In the genomic region with DNA sequence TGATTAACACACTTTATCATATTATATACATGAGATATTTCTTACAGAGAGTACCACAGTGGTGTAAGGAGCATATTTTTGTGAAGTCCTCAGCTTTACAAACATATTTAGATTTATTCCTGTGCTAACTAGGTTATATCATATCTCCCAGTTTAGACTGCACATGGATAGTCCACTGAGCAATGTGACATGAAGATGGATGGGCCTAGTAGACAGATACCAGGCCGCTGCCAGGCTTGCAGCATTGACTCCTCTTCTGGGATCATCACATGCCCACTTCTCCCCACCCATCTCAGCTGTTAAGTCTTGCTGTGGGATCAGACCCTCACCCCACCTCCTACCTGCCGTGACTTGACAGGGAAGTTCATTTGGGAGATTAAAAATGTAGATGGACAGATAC, we compare ENCODE assay signal across 21 cellular contexts.
DNase-seq lines count a peak whose midpoint lies in the region; ATAC-seq, FAIRE-seq and TF ChIP-seq lines count a peak whose summit lies in the region.
"Had no signal": no experiment of that assay in that cellular context is flagged by ENCODE, and none has a peak within 500 bp of the region (broad histone marks: within the 10 kb centered on the region; RNA-seq: fewer than 3 reads in every experiment).

No MANE protein-coding gene starts in this region.

- H3K36me3 ChIP-seq in astrocyte (ENCODE audit: insufficient read depth, low read length) (no peaks in the 10 kb centered on the region), trophoblast cell (ENCODE audit: control insufficient read depth in 1 of 2, insufficient read depth in 2 of 2, low read length in 2 of 2) (no peaks in the 10 kb centered on the region), kidney (ENCODE audit: control insufficient read depth in 1 of 2, insufficient read depth in 2 of 2, low read length in 2 of 2) (no peaks in the 10 kb centered on the region)

- H2BK120ac ChIP-seq in trophoblast cell (ENCODE audit: insufficient read depth, low read length, poor library complexity): no peak overlapping the region

- no peak overlapping the region for H2BK12ac ChIP-seq in trophoblast cell (ENCODE audit: low read length)

- TF ChIP-seq EP300 in A549 (IDR thresholded peaks at IDR 0.05): no peak

- no peak overlapping the region for H4K12ac ChIP-seq in trophoblast cell (ENCODE audit: low read depth, low read length)

- H3K18ac ChIP-seq in trophoblast cell (ENCODE audit: low read length): peak overlapping the region; percentile 68

- no peaks in the 10 kb centered on the region for H3K9me3 Mint-ChIP-seq in astrocyte (ENCODE audit: unreplicated experiment)
- H3K9me3 Mint-ChIP-seq: CD4-positive, alpha-beta T cell; CD8-positive, alpha-beta T cell had no signal

- DNase-seq in A549 (ENCODE audit: low read depth in 1 of 2, low spot score in 1 of 2) (no peak), astrocyte (ENCODE audit: low read depth) (no peak), trophoblast cell (no peak), kidney (no peak), A172 (ENCODE audit: low spot score) (no peak), islet precursor cell (no peak)
- DNase-seq: AML-193; Caco-2; Calu3; CD4-positive, alpha-beta T cell; CD8-positive, alpha-beta T cell; DMS79 treated with DMSO at 0.1 percent for 48 hours; GF-D8 had no signal

- H3K4me1 ChIP-seq in A549 (no peaks in the 10 kb centered on the region), astrocyte (ENCODE audit: insufficient read depth, low read length) (peaks cover 6% of the 10 kb centered on the region), trophoblast cell (ENCODE audit: control insufficient read depth in 1 of 2, insufficient read depth in 2 of 2, low read length in 2 of 2) (peaks cover 0 to under 1% of the 10 kb centered on the region in 2 experiments), kidney (ENCODE audit: control insufficient read depth in 1 of 2, insufficient read depth in 1 of 2, low read depth in 1 of 2, low read length in 2 of 2) (no peaks in the 10 kb centered on the region)
- H3K4me1 ChIP-seq: BLaER1 treated with 17β-estradiol and CSF1 and Interleukin-3, amounts not matched to agents 10 nM and 100 nM; Caco-2 had no signal

- no peak overlapping the region for H3K4ac ChIP-seq in trophoblast cell (ENCODE audit: low read depth, low read length)

- H3K9me3 ChIP-seq in A549 (no peaks in the 10 kb centered on the region), astrocyte (ENCODE audit: insufficient read depth, low read depth, low read length) (no peaks in the 10 kb centered on the region), trophoblast cell (ENCODE audit: insufficient read depth, low read depth, low read length) (no peaks in the 10 kb centered on the region), kidney (ENCODE audit: control insufficient read depth in 1 of 2, low read length in 2 of 2) (no peaks in the 10 kb centered on the region)
- H3K9me3 ChIP-seq: BLaER1 treated with 17β-estradiol and CSF1 and Interleukin-3, amounts not matched to agents 10 nM and 100 nM; Caco-2 had no signal

- no peak for TF ChIP-seq RAD21 in A549 (conservative IDR thresholded peaks at IDR 0.05 in 1 of 2, IDR thresholded peaks at IDR 0.05 in 1 of 2)

- H3K79me2 ChIP-seq in astrocyte (ENCODE audit: insufficient read depth, low read length): no peaks in the 10 kb centered on the region
- no peaks in the 10 kb centered on the region for H3K79me2 ChIP-seq in trophoblast cell (ENCODE audit: control insufficient read depth, insufficient read depth, low read length, poor library complexity)

- H3K4me2 ChIP-seq in A549 (no peak overlapping the region), astrocyte (ENCODE audit: low read length) (no peak overlapping the region), trophoblast cell (ENCODE audit: low read length) (no peak overlapping the region)
- H3K4me2 ChIP-seq: BLaER1 treated with 17β-estradiol and CSF1 and Interleukin-3, amounts not matched to agents 10 nM and 100 nM had no signal

- H3K14ac ChIP-seq in trophoblast cell (ENCODE audit: low read length): no peak overlapping the region

- no peak overlapping the region for H2BK5ac ChIP-seq in trophoblast cell (ENCODE audit: low read depth, low read length, poor library complexity)

- no peak for ATAC-seq in A549
- ATAC-seq: CD8-positive, alpha-beta T cell had no signal

- no peak for TF ChIP-seq CTCF in A549 (IDR thresholded peaks at IDR 0.05)
- no peak for TF ChIP-seq CTCF in astrocyte (IDR thresholded peaks at IDR 0.05; ENCODE audit: insufficient read depth, low read depth, low read length)
- TF ChIP-seq CTCF in kidney (IDR thresholded peaks at IDR 0.05; ENCODE audit: borderline replicate concordance, extremely low read depth, insufficient read depth): no peak

- no peak overlapping the region for H3K27ac Mint-ChIP-seq in astrocyte (ENCODE audit: unreplicated experiment)
- H3K27ac Mint-ChIP-seq: B cell; CD4-positive, alpha-beta T cell; CD8-positive, alpha-beta T cell had no signal

- H3K4me1 Mint-ChIP-seq in astrocyte (ENCODE audit: low read depth, unreplicated experiment): peaks cover 9% of the 10 kb centered on the region
- H3K4me1 Mint-ChIP-seq: B cell had no signal

- WGBS in A549 (ENCODE audit: missing lambda C conversion rate): 84% methylated on average over 2 of the region's 2 CpGs
- WGBS in trophoblast cell (ENCODE audit: extremely low coverage, insufficient coverage, insufficient read length): no CpG with 5 or more reads among the region's 2 CpGs

- peak overlapping the region; percentile 59 for H2AK5ac ChIP-seq in trophoblast cell (ENCODE audit: low read length)

- H4K8ac ChIP-seq in trophoblast cell (ENCODE audit: low read depth, low read length): no peak overlapping the region

- intact Hi-C loops in kidney (cut with DNase I): no loop called here

- H3K27me3 ChIP-seq in astrocyte (ENCODE audit: insufficient read depth, low read length) (no peaks in the 10 kb centered on the region), trophoblast cell (ENCODE audit: insufficient read depth, low read length) (no peaks in the 10 kb centered on the region)
- H3K27me3 ChIP-seq: BLaER1 treated with 17β-estradiol and CSF1 and Interleukin-3, amounts not matched to agents 10 nM and 100 nM had no signal

- no peak overlapping the region for H4K91ac ChIP-seq in trophoblast cell (ENCODE audit: low read depth, low read length)

- H4K20me1 ChIP-seq in astrocyte (ENCODE audit: insufficient read depth, low read length): no peaks in the 10 kb centered on the region
- H4K20me1 ChIP-seq: BLaER1 treated with 17β-estradiol and CSF1 and Interleukin-3, amounts not matched to agents 10 nM and 100 nM had no signal

- POLR2A ChIA-PET in A549 (lab: Yijun Ruan, JAX): no interaction called here

- H3K9ac ChIP-seq in astrocyte (ENCODE audit: low read length) (no peak overlapping the region), trophoblast cell (ENCODE audit: low read length) (no peak overlapping the region), kidney (ENCODE audit: low read length in 2 of 2) (no peak overlapping the region)
- H3K9ac ChIP-seq: BLaER1 treated with 17β-estradiol and CSF1 and Interleukin-3, amounts not matched to agents 10 nM and 100 nM had no signal

- no peak for TF ChIP-seq POLR2A in A549 (IDR thresholded peaks at IDR 0.05; ENCODE audit: low read length)

- H3K79me1 ChIP-seq in trophoblast cell (ENCODE audit: low read length): peaks cover 3% of the 10 kb centered on the region

- H3K23ac ChIP-seq in trophoblast cell (ENCODE audit: low read length): no peak overlapping the region

- H3K4me3 ChIP-seq in A549: no peak overlapping the region
- no peak overlapping the region for H3K4me3 ChIP-seq in astrocyte (ENCODE audit: insufficient read depth, low read depth, low read length)
- no peak overlapping the region for H3K4me3 ChIP-seq in trophoblast cell (ENCODE audit: low read depth, low read length)
- no peak overlapping the region for H3K4me3 ChIP-seq in kidney (ENCODE audit: low read length in 2 of 2)
- H3K4me3 ChIP-seq: BLaER1 treated with 17β-estradiol and CSF1 and Interleukin-3, amounts not matched to agents 10 nM and 100 nM had no signal

- FAIRE-seq in A549 (lab: Jason Lieb, UNC): peak; percentile 23
- peak; percentile 20 for FAIRE-seq in astrocyte (lab: Jason Lieb, UNC)
- no peak for FAIRE-seq in kidney (lab: Jason Lieb, UNC)
- FAIRE-seq: A204.1, D721Med, G401.6, GM19239 had no signal

- no peak overlapping the region for H3K27ac ChIP-seq in A549
- no peak overlapping the region for H3K27ac ChIP-seq in astrocyte (ENCODE audit: low read depth, low read length)
- H3K27ac ChIP-seq in trophoblast cell (ENCODE audit: low read depth, low read length): no peak overlapping the region
- H3K27ac ChIP-seq in kidney (ENCODE audit: low read depth in 2 of 2, low read length in 2 of 2): no peak overlapping the region
- H3K27ac ChIP-seq: 22Rv1; BLaER1 treated with 17β-estradiol and CSF1 and Interleukin-3, amounts not matched to agents 10 nM and 100 nM; C4-2B had no signal

- H2AFZ ChIP-seq in astrocyte (ENCODE audit: low read depth, low read length): no peak overlapping the region
- H2AFZ ChIP-seq in trophoblast cell (ENCODE audit: insufficient read depth, low read length, poor library complexity): no peak overlapping the region

- CTCF ChIA-PET in A549 (lab: Yijun Ruan, JAX): interaction anchor here (0.5 to 1.4 kb wide), 6 partner anchors 8 to 1013 kb away, joined by 3 to 5 read pairs (median 3); a partner anchor contains a TSS

- no peaks in the 10 kb centered on the region for H3K36me3 Mint-ChIP-seq in astrocyte (ENCODE audit: low read depth, unreplicated experiment)

- no peak overlapping the region for H3K4me3 Mint-ChIP-seq in astrocyte (ENCODE audit: unreplicated experiment)
- H3K4me3 Mint-ChIP-seq: B cell; CD4-positive, alpha-beta T cell; CD8-positive, alpha-beta T cell had no signal

- H3K27me3 Mint-ChIP-seq in astrocyte (ENCODE audit: low read depth, unreplicated experiment): no peaks in the 10 kb centered on the region
- H3K27me3 Mint-ChIP-seq: B cell; CD4-positive, alpha-beta T cell had no signal

TF ChIP-seq in A549, 52 proteins besides CTCF, POLR2A, EP300 and RAD21 (continues in another document):
- TF ChIP-seq MAZ (IDR thresholded peaks at IDR 0.05; ENCODE audit: borderline replicate concordance, low read depth, low read length): no peak
- TF ChIP-seq CHD2 (IDR thresholded peaks at IDR 0.05; ENCODE audit: low read length, partially characterized antibody): no peak
- TF ChIP-seq HDAC2 (IDR thresholded peaks at IDR 0.05): no peak
- no peak for TF ChIP-seq BHLHE40 (IDR thresholded peaks at IDR 0.05; ENCODE audit: low read depth, low read length)
- no peak for TF ChIP-seq HEYL (CRISPR knock-in tag; IDR thresholded peaks at IDR 0.05)
- TF ChIP-seq FOSB (CRISPR knock-in tag; IDR thresholded peaks at IDR 0.05): no peak
- no peak for TF ChIP-seq SREBF2 (IDR thresholded peaks at IDR 0.05)
- TF ChIP-seq HOXA7 (CRISPR knock-in tag; IDR thresholded peaks at IDR 0.05): no peak
- TF ChIP-seq ZSCAN20 (CRISPR knock-in tag; IDR thresholded peaks at IDR 0.05): no peak
- TF ChIP-seq JUN (IDR thresholded peaks at IDR 0.05): no peak
- TF ChIP-seq NFE2L2 (conservative IDR thresholded peaks at IDR 0.05; ENCODE audit: low read length): no peak
- TF ChIP-seq RNF2 (IDR thresholded peaks at IDR 0.05; ENCODE audit: borderline replicate concordance, low read depth): no peak
- no peak for TF ChIP-seq HOXB13 (CRISPR knock-in tag; IDR thresholded peaks at IDR 0.05; ENCODE audit: low read depth)
- no peak for TF ChIP-seq EHF (CRISPR knock-in tag; IDR thresholded peaks at IDR 0.05)
- TF ChIP-seq CEBPB (IDR thresholded peaks at IDR 0.05): no peak
- no peak for TF ChIP-seq CBX8 (IDR thresholded peaks at IDR 0.05)
